Comparison of ENCODE assay signal across 22 cellular contexts in the genomic region with DNA sequence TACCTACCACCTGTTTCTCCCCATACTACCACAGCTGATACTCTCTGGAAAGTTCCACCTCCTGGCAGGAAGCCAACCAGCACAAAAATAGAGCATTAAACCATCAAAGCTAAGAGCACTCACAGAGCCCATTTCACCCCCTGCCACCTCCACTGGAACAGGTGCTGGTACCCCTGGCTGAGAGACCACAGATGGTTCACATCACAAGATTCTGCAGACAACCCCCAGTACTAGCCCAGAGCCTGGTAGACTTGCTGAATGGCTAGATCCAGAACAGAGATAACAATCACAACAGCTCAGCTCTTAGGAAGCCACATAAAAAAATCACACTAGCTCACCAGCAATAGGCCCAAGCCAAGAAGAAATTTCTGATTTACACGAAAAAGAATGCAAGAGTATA.
"Had no signal": no experiment of that assay in that cellular context is flagged by ENCODE, and none has a peak within 500 bp of the region (broad histone marks: within the 10 kb centered on the region; RNA-seq: fewer than 3 reads in every experiment).

No MANE protein-coding gene starts in this region.

- H3K27me3 ChIP-seq: body of pancreas, left lung, spleen, suprapubic skin, tibial artery, upper lobe of right lung had no signal

- H3K4me1 Mint-ChIP-seq: nephron had no signal

- ATAC-seq: activated T-cell treated with anti-CD3 and anti-CD28 coated beads, Interleukin-2, amount 50 U/mL, for 72 hours; body of pancreas; left lung; lower lobe of right lung; mucosa of descending colon; right cardiac atrium; upper lobe of right lung had no signal

- H3K4me3 Mint-ChIP-seq: activated naive CD8-positive, alpha-beta T cell; activated T-cell treated with anti-CD3 and anti-CD28 coated beads, Interleukin-2, amount 50 U/mL, for 72 hours; nephron had no signal

- H3K9me3 ChIP-seq: body of pancreas, lower lobe of right lung, suprapubic skin, tibial artery had no signal

- H3K27ac Mint-ChIP-seq: activated naive CD8-positive, alpha-beta T cell; activated T-cell treated with anti-CD3 and anti-CD28 coated beads, Interleukin-2, amount 50 U/mL, for 72 hours; nephron had no signal

- H3K27me3 Mint-ChIP-seq: activated naive CD8-positive, alpha-beta T cell had no signal

- H3K4me3 ChIP-seq: body of pancreas, left lung, lower lobe of right lung, mucosa of descending colon, spleen, suprapubic skin, tibial artery, upper lobe of right lung had no signal

- H3K4me1 ChIP-seq: body of pancreas, left lung, lower lobe of right lung, spleen, suprapubic skin, tibial artery, upper lobe of right lung had no signal

- H3K36me3 ChIP-seq: left lung, lower lobe of right lung, spleen, suprapubic skin, tibial artery, upper lobe of right lung had no signal

- DNase-seq: activated CD4-positive, alpha-beta T cell treated with anti-CD3 and anti-CD28 coated beads for 4 hours; activated CD4-positive, alpha-beta T cell treated with anti-CD3 and anti-CD28 coated beads, Interleukin-2, amount 50 U/mL, for 4 hours; activated naive CD4-positive, alpha-beta T cell treated with Interleukin-2 at 50 U/mL for 16 hours; activated T-cell treated with anti-CD3 and anti-CD28 coated beads for 4 hours; activated T-cell treated with anti-CD3 and anti-CD28 coated beads, Interleukin-2, amount 50 U/mL, for 72 hours; aorta; body of pancreas; dermis blood vessel endothelial cell; effector CD8-positive, alpha-beta T cell; kidney glomerular epithelial cell; left lung; lower lobe of right lung; mucosa of descending colon; posterior cingulate gyrus; right cardiac atrium; spleen; stimulated activated naive CD4-positive, alpha-beta T cell; tibial artery; upper lobe of right lung had no signal

- H3K27ac ChIP-seq: body of pancreas, left lung, lower lobe of right lung, spleen, suprapubic skin, tibial artery, upper lobe of right lung had no signal
